In the genomic region with DNA sequence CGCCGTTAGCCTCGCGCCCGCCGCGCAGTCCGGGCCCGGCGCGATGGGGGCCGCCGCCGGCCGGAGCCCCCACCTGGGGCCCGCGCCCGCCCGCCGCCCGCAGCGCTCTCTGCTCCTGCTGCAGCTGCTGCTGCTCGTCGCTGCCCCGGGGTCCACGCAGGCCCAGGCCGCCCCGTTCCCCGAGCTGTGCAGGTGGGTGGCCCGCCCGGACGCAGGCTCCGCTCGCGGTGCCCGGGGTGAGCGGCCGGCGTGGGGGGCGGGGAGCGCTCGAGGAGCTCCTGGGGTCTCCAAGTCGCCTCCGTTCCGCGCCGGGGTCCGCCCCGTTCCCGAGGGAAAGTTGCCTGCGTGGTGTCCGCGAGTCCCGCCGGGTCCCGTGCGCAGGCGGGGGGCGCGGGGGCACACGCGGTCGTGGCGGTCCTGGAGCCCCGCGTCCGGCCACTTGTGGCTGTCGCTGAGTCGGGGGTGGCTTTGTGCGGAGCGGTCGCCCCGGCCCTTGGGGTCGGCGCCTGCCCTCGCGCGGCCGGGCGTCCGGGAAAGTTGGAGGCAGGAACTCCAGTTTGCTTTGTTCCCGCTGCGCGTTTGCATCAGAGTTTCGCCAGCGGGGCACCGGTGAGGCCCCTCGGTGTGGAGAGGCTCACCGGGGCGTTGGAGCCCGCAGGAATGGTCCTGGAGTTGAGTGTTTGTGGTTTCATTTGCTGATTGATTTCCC, we compare ENCODE assay signal across 1 cellular context.
TF ChIP-seq lines count a peak whose summit lies in the region.

No MANE protein-coding gene starts in this region.

TF ChIP-seq in HEK293, 187 proteins besides CTCF, POLR2A, EP300 and RAD21 (continued from another document):
- TF ChIP-seq, protein P1, sequence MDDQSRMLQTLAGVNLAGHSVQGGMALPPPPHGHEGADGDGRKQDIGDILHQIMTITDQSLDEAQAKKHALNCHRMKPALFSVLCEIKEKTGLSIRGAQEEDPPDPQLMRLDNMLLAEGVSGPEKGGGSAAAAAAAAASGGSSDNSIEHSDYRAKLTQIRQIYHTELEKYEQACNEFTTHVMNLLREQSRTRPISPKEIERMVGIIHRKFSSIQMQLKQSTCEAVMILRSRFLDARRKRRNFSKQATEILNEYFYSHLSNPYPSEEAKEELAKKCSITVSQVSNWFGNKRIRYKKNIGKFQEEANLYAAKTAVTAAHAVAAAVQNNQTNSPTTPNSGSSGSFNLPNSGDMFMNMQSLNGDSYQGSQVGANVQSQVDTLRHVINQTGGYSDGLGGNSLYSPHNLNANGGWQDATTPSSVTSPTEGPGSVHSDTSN (CRISPR knock-in tag; IDR thresholded peaks at IDR 0.05): 0 out of 2 replicates have a peak, but pooled peaks have one; percentile 19
- TF ChIP-seq ZNF146 (tag by site-specific recombination; IDR thresholded peaks at IDR 0.05) (no peak), ZFP41 (tag by site-specific recombination; IDR thresholded peaks at IDR 0.05; ENCODE audit: borderline replicate concordance) (no peak), ZNF221 (tag by site-specific recombination; IDR thresholded peaks at IDR 0.05; ENCODE audit: borderline replicate concordance) (no peak), SALL2 (tag by site-specific recombination; IDR thresholded peaks at IDR 0.05; ENCODE audit: borderline replicate concordance) (no peak), ZNF501 (tag by site-specific recombination; IDR thresholded peaks at IDR 0.05) (no peak), KLF1 (tag by site-specific recombination; IDR thresholded peaks at IDR 0.05) (no peak), ZNF10 (tag by site-specific recombination; IDR thresholded peaks at IDR 0.05) (no peak), REPIN1 (tag by site-specific recombination; IDR thresholded peaks at IDR 0.05; ENCODE audit: low read depth) (no peak), ZNF324 (tag by site-specific recombination; IDR thresholded peaks at IDR 0.05) (no peak), ZBTB48 (tag by site-specific recombination; IDR thresholded peaks at IDR 0.05) (no peak), ZNF157 (tag by site-specific recombination; IDR thresholded peaks at IDR 0.05) (no peak), ZNF585B (tag by site-specific recombination; IDR thresholded peaks at IDR 0.05) (no peak), ZEB2 (tag by site-specific recombination; IDR thresholded peaks at IDR 0.05) (no peak), KLF7 (tag by site-specific recombination; IDR thresholded peaks at IDR 0.05; ENCODE audit: borderline replicate concordance) (no peak), ZNF341 (tag by site-specific recombination; IDR thresholded peaks at IDR 0.05; ENCODE audit: low read depth) (no peak), ZFHX2 (tag by site-specific recombination; conservative IDR thresholded peaks at IDR 0.05) (peak; percentile 27; the same call in 1 of the 2 replicates), ZNF600 (tag by site-specific recombination; IDR thresholded peaks at IDR 0.05) (no peak), ZNF777 (tag by site-specific recombination; IDR thresholded peaks at IDR 0.05; ENCODE audit: borderline replicate concordance) (no peak), HOXA7 (CRISPR knock-in tag; IDR thresholded peaks at IDR 0.05; ENCODE audit: borderline replicate concordance) (no peak), ZBTB1 (tag by site-specific recombination; IDR thresholded peaks at IDR 0.05) (no peak), ZNF621 (tag by site-specific recombination; IDR thresholded peaks at IDR 0.05) (no peak), ZNF335 (tag by site-specific recombination; conservative IDR thresholded peaks at IDR 0.05) (peak; percentile 74), ZBTB20 (tag by site-specific recombination; IDR thresholded peaks at IDR 0.05) (peak; percentile 60), ZNF521 (tag by site-specific recombination; IDR thresholded peaks at IDR 0.05) (no peak), SCRT2 (tag by site-specific recombination; IDR thresholded peaks at IDR 0.05) (peak; percentile 84), MYNN (tag by site-specific recombination; IDR thresholded peaks at IDR 0.05; ENCODE audit: borderline replicate concordance) (no peak), TRIM28 (IDR thresholded peaks at IDR 0.05; ENCODE audit: borderline replicate concordance, low read length) (no peak), ZBTB8A (tag by site-specific recombination; IDR thresholded peaks at IDR 0.05) (peak; percentile 50; the same call in 1 of the 2 replicates), ZSCAN16 (tag by site-specific recombination; IDR thresholded peaks at IDR 0.05) (no peak), ZBTB7A (tag by site-specific recombination; IDR thresholded peaks at IDR 0.05; ENCODE audit: low read depth) (no peak), ZBTB17 (tag by site-specific recombination; IDR thresholded peaks at IDR 0.05) (no peak), ZNF23 (tag by site-specific recombination; IDR thresholded peaks at IDR 0.05; ENCODE audit: borderline replicate concordance) (no peak)
- TF ChIP-seq, protein P2, sequence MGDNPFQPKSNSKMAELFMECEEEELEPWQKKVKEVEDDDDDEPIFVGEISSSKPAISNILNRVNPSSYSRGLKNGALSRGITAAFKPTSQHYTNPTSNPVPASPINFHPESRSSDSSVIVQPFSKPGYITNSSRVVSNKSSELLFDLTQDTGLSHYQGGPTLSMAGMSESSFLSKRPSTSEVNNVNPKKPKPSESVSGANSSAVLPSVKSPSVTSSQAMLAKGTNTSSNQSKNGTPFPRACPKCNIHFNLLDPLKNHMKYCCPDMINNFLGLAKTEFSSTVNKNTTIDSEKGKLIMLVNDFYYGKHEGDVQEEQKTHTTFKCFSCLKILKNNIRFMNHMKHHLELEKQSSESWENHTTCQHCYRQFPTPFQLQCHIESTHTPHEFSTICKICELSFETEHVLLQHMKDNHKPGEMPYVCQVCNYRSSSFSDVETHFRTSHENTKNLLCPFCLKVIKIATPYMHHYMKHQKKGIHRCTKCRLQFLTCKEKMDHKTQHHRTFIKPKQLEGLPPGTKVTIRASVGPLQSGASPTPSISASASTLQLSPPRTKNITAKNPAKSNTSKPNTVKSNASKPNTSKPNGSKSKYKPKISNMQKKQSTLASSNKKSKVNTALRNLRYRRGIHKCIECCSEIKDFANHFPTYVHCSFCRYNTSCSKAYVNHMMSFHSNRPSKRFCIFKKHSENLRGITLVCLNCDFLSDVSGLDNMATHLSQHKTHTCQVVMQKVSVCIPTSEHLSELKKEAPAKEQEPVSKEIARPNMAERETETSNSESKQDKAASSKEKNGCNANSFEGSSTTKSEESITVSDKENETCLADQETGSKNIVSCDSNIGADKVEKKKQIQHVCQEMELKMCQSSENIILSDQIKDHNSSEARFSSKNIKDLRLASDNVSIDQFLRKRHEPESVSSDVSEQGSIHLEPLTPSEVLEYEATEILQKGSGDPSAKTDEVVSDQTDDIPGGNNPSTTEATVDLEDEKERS (tag by site-specific recombination; IDR thresholded peaks at IDR 0.05): no peak
- TF ChIP-seq, protein P3, sequence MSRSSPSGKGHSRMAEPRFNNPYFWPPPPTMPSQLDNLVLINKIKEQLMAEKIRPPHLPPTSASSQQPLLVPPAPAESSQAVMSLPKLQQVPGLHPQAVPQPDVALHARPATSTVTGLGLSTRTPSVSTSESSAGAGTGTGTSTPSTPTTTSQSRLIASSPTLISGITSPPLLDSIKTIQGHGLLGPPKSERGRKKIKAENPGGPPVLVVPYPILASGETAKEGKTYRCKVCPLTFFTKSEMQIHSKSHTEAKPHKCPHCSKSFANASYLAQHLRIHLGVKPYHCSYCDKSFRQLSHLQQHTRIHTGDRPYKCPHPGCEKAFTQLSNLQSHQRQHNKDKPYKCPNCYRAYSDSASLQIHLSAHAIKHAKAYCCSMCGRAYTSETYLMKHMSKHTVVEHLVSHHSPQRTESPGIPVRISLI (tag by site-specific recombination; IDR thresholded peaks at IDR 0.05): no peak
- TF ChIP-seq, protein P4, sequence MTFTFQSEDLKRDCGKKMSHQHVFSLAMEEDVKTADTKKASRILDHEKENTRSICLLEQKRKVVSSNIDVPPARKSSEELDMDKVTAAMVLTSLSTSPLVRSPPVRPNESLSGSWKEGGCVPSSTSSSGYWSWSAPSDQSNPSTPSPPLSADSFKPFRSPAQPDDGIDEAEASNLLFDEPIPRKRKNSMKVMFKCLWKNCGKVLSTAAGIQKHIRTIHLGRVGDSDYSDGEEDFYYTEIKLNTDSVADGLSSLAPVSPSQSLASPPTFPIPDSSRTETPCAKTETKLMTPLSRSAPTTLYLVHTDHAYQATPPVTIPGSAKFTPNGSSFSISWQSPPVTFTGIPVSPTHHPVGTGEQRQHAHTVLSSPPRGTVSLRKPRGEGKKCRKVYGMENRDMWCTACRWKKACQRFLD (tag by site-specific recombination; IDR thresholded peaks at IDR 0.05): no peak
- TF ChIP-seq, protein P5, sequence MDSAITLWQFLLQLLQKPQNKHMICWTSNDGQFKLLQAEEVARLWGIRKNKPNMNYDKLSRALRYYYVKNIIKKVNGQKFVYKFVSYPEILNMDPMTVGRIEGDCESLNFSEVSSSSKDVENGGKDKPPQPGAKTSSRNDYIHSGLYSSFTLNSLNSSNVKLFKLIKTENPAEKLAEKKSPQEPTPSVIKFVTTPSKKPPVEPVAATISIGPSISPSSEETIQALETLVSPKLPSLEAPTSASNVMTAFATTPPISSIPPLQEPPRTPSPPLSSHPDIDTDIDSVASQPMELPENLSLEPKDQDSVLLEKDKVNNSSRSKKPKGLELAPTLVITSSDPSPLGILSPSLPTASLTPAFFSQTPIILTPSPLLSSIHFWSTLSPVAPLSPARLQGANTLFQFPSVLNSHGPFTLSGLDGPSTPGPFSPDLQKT (IDR thresholded peaks at IDR 0.05; ENCODE audit: borderline replicate concordance, low read depth, low read length): no peak
- TF ChIP-seq, protein P6, sequence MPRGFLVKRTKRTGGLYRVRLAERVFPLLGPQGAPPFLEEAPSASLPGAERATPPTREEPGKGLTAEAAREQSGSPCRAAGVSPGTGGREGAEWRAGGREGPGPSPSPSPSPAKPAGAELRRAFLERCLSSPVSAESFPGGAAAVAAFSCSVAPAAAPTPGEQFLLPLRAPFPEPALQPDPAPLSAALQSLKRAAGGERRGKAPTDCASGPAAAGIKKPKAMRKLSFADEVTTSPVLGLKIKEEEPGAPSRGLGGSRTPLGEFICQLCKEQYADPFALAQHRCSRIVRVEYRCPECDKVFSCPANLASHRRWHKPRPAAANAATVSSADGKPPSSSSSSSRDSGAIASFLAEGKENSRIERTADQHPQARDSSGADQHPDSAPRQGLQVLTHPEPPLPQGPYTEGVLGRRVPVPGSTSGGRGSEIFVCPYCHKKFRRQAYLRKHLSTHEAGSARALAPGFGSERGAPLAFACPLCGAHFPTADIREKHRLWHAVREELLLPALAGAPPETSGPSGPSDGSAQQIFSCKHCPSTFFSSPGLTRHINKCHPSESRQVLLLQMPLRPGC (tag by site-specific recombination; IDR thresholded peaks at IDR 0.05): no peak
- TF ChIP-seq, protein P7, sequence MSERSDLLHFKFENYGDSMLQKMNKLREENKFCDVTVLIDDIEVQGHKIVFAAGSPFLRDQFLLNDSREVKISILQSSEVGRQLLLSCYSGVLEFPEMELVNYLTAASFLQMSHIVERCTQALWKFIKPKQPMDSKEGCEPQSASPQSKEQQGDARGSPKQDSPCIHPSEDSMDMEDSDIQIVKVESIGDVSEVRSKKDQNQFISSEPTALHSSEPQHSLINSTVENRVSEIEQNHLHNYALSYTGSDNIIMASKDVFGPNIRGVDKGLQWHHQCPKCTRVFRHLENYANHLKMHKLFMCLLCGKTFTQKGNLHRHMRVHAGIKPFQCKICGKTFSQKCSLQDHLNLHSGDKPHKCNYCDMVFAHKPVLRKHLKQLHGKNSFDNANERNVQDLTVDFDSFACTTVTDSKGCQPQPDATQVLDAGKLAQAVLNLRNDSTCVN (tag by site-specific recombination; optimal IDR thresholded peaks at IDR 0.05): peak; percentile 63
- TF ChIP-seq, protein P8, sequence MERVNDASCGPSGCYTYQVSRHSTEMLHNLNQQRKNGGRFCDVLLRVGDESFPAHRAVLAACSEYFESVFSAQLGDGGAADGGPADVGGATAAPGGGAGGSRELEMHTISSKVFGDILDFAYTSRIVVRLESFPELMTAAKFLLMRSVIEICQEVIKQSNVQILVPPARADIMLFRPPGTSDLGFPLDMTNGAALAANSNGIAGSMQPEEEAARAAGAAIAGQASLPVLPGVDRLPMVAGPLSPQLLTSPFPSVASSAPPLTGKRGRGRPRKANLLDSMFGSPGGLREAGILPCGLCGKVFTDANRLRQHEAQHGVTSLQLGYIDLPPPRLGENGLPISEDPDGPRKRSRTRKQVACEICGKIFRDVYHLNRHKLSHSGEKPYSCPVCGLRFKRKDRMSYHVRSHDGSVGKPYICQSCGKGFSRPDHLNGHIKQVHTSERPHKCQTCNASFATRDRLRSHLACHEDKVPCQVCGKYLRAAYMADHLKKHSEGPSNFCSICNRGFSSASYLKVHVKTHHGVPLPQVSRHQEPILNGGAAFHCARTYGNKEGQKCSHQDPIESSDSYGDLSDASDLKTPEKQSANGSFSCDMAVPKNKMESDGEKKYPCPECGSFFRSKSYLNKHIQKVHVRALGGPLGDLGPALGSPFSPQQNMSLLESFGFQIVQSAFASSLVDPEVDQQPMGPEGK (tag by site-specific recombination; IDR thresholded peaks at IDR 0.05): peak; percentile 37; the same call in 1 of the 2 replicates
